In the genomic region with DNA sequence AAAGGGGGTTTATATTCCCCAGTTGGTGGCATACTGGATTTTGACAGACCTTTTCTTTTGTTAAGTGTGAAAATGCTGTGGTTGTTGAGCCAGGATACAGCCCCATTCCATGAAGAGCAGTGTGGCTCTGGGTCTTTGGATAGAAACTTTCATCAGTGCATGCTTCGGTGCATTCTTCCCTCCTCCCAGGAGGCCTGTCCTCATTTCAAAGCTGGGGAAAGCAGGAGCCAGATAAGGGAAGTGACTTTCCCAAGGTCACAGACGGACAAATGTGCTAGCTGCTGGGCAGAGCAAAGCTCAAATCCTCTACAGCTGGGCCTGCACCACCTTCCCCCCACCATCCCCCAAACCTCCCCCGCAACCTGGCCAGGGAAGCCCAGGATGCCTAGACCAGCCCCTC, we compare ENCODE assay signal across 15 cellular contexts.
A peak's percentile ranks its signal among the peaks of the same experiment; 100 is the strongest.
DNase-seq lines count a peak whose midpoint lies in the region; ATAC-seq, FAIRE-seq and TF ChIP-seq lines count a peak whose summit lies in the region.
"Had no signal": no experiment of that assay in that cellular context is flagged by ENCODE, and none has a peak within 500 bp of the region (broad histone marks: within the 10 kb centered on the region; RNA-seq: fewer than 3 reads in every experiment).

No MANE protein-coding gene starts in this region.

- intact Hi-C loops in Right ventricle myocardium superior (cut with DNase I), result no loop called here
- intact Hi-C loops in left cardiac atrium (cut with DNase I), result no loop called here
- intact Hi-C loops in left ventricle myocardium superior (cut with micrococcal nuclease), result no loop called here
- intact Hi-C loops in pancreas (cut with DNase I), result no loop called here

- H2AFZ ChIP-seq in GM23338 (no peak overlapping the region), neural cell (ENCODE audit: low read depth, low read length) (no peak overlapping the region)

- H3K9me3 Mint-ChIP-seq in GM23338, result no peaks in the 10 kb centered on the region

- H3K36me3 Mint-ChIP-seq in GM23338 (ENCODE audit: low read depth), result no peaks in the 10 kb centered on the region
- H3K36me3 Mint-ChIP-seq: CD4-positive, CD25-positive, alpha-beta regulatory T cell had no signal

- no peak overlapping the region for H3K27ac Mint-ChIP-seq in GM23338
- H3K27ac Mint-ChIP-seq: CD4-positive, CD25-positive, alpha-beta regulatory T cell had no signal

- H3K9me2 ChIP-seq in GM23338 (ENCODE audit: insufficient read depth) (peaks cover 16% of the 10 kb centered on the region), neural cell (ENCODE audit: insufficient read depth, low read length) (no peaks in the 10 kb centered on the region)

- peaks cover 28% of the 10 kb centered on the region for H3K4me1 Mint-ChIP-seq in GM23338
- H3K4me1 Mint-ChIP-seq: CD4-positive, CD25-positive, alpha-beta regulatory T cell had no signal

- no peaks in the 10 kb centered on the region; the same call in 1 of the 2 replicates for H3F3A ChIP-seq in GM23338 (replicated peaks; ENCODE audit: low read depth)
- peaks cover 3% of the 10 kb centered on the region for H3F3A ChIP-seq in neural cell (ENCODE audit: insufficient read depth, low read length, poor library complexity, severe bottlenecking)

- TF ChIP-seq EP300 in neural cell (conservative IDR thresholded peaks at IDR 0.05; ENCODE audit: poor library complexity, severe bottlenecking), result no peak

- no peak for TF ChIP-seq RAD21 in neural cell (conservative IDR thresholded peaks at IDR 0.05)

- H3K4me2 ChIP-seq in GM23338 (no peak overlapping the region), neural cell (ENCODE audit: low read length) (no peak overlapping the region)

- no peaks in the 10 kb centered on the region for H3K36me3 ChIP-seq in GM23338 (ENCODE audit: insufficient read depth)
- no peaks in the 10 kb centered on the region for H3K36me3 ChIP-seq in neural cell (ENCODE audit: insufficient read depth, low read length)
- no peaks in the 10 kb centered on the region for H3K36me3 ChIP-seq in pancreas
- H3K36me3 ChIP-seq: BLaER1 treated with 17β-estradiol and CSF1 and Interleukin-3, amounts not matched to agents 10 nM and 100 nM; HAP-1 had no signal

- no peak for FAIRE-seq in pancreas (lab: Jason Lieb, UNC)
- FAIRE-seq: H1 had no signal

- H3K4me3 Mint-ChIP-seq in GM23338, result no peak overlapping the region
- H3K4me3 Mint-ChIP-seq: CD4-positive, CD25-positive, alpha-beta regulatory T cell had no signal

- peaks cover 25% of the 10 kb centered on the region for H3K4me1 ChIP-seq in GM23338 (ENCODE audit: insufficient read depth)
- H3K4me1 ChIP-seq in pancreas, result no peaks in the 10 kb centered on the region
- H3K4me1 ChIP-seq: HAP-1 had no signal

- peak overlapping the region; percentile 38 for H3K9ac ChIP-seq in neural cell (ENCODE audit: low read length)

- peaks cover 6% of the 10 kb centered on the region for H3K27me3 Mint-ChIP-seq in GM23338 (ENCODE audit: insufficient read depth, low read depth, poor library complexity)

- ATAC-seq in Right ventricle myocardium superior (ENCODE audit: poor library complexity) (peak; percentile 65), left cardiac atrium (no peak), GM23338 (peak; percentile 50), left ventricle myocardium superior (peak; percentile 65), pancreas (no peak)

- H3K27me3 ChIP-seq in GM23338 (ENCODE audit: insufficient read depth), result no peaks in the 10 kb centered on the region
- H3K27me3 ChIP-seq in neural cell (ENCODE audit: insufficient read depth, low read depth, low read length), result no peaks in the 10 kb centered on the region
- peaks cover 0 to 9% (median 0%) of the 10 kb centered on the region in 4 donors for H3K27me3 ChIP-seq in pancreas
- H3K27me3 ChIP-seq: BLaER1 treated with 17β-estradiol and CSF1 and Interleukin-3, amounts not matched to agents 10 nM and 100 nM had no signal

- no peaks in the 10 kb centered on the region for H3K79me2 ChIP-seq in GM23338 (replicated peaks; ENCODE audit: insufficient read depth)
- H3K79me2 ChIP-seq in neural cell (replicated peaks; ENCODE audit: insufficient read depth, low read length), result no peaks in the 10 kb centered on the region

- H3K27ac ChIP-seq in GM23338 (ENCODE audit: low read depth), result no peak overlapping the region
- H3K27ac ChIP-seq in neural cell (ENCODE audit: low read length), result peak overlapping the region; percentile 73
- H3K27ac ChIP-seq in pancreas, result no peak overlapping the region

- no peak overlapping the region for H3K4me3 ChIP-seq in GM23338
- H3K4me3 ChIP-seq in neural cell (ENCODE audit: low read length), result peak overlapping the region; percentile 52
- H3K4me3 ChIP-seq in pancreas, result no peak overlapping the region
- H3K4me3 ChIP-seq: BLaER1 treated with 17β-estradiol and CSF1 and Interleukin-3, amounts not matched to agents 10 nM and 100 nM; HAP-1 had no signal

- WGBS in pancreas, 2 donors, result 36 to 37% methylated on average over 3 of the region's 3 CpGs

- DNase-seq in Right ventricle myocardium superior (no peak), left cardiac atrium (no peak), GM23338 (ENCODE audit: low spot score) (no peak), left ventricle myocardium superior (no peak), pancreas (no peak), UCSD-AML1 (lab: John Stamatoyannopoulos, UW; ENCODE audit: unreplicated experiment) (no peak)
- no peak for DNase-seq in NK-92 treated with Interleukin-12 subunit alpha and Interleukin-12 subunit beta, amount 100 ng/mL, for 24 hours (lab: John Stamatoyannopoulos, UW)
- DNase-seq: ACHN; CD4-positive, CD25-positive, alpha-beta regulatory T cell; DMS53; GF-D8 had no signal

- TF ChIP-seq CTCF in GM23338 (conservative IDR thresholded peaks at IDR 0.05; ENCODE audit: low read depth in 2 of 2) (no peak), neural cell (IDR thresholded peaks at IDR 0.05; ENCODE audit: poor library complexity, severe bottlenecking) (no peak), pancreas (IDR thresholded peaks at IDR 0.05) (no peak)

- H4K20me1 ChIP-seq in GM23338 (replicated peaks; ENCODE audit: insufficient read depth) (no peaks in the 10 kb centered on the region), neural cell (ENCODE audit: insufficient read depth) (no peaks in the 10 kb centered on the region)
- H4K20me1 ChIP-seq: BLaER1 treated with 17β-estradiol and CSF1 and Interleukin-3, amounts not matched to agents 10 nM and 100 nM had no signal

- no peaks in the 10 kb centered on the region for H3K9me3 ChIP-seq in neural cell (ENCODE audit: low read length)
- no peaks in the 10 kb centered on the region for H3K9me3 ChIP-seq in pancreas
- H3K9me3 ChIP-seq: BLaER1 treated with 17β-estradiol and CSF1 and Interleukin-3, amounts not matched to agents 10 nM and 100 nM; HAP-1 had no signal

TF ChIP-seq in GM23338, 12 proteins besides CTCF, POLR2A, EP300 and RAD21 (continues in another document):
- TF ChIP-seq STAT1 (IDR thresholded peaks at IDR 0.05; ENCODE audit: unreplicated experiment) (no peak), NANOG (IDR thresholded peaks at IDR 0.05; ENCODE audit: borderline replicate concordance) (no peak)
- TF ChIP-seq, protein P1, sequence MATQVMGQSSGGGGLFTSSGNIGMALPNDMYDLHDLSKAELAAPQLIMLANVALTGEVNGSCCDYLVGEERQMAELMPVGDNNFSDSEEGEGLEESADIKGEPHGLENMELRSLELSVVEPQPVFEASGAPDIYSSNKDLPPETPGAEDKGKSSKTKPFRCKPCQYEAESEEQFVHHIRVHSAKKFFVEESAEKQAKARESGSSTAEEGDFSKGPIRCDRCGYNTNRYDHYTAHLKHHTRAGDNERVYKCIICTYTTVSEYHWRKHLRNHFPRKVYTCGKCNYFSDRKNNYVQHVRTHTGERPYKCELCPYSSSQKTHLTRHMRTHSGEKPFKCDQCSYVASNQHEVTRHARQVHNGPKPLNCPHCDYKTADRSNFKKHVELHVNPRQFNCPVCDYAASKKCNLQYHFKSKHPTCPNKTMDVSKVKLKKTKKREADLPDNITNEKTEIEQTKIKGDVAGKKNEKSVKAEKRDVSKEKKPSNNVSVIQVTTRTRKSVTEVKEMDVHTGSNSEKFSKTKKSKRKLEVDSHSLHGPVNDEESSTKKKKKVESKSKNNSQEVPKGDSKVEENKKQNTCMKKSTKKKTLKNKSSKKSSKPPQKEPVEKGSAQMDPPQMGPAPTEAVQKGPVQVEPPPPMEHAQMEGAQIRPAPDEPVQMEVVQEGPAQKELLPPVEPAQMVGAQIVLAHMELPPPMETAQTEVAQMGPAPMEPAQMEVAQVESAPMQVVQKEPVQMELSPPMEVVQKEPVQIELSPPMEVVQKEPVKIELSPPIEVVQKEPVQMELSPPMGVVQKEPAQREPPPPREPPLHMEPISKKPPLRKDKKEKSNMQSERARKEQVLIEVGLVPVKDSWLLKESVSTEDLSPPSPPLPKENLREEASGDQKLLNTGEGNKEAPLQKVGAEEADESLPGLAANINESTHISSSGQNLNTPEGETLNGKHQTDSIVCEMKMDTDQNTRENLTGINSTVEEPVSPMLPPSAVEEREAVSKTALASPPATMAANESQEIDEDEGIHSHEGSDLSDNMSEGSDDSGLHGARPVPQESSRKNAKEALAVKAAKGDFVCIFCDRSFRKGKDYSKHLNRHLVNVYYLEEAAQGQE (IDR thresholded peaks at IDR 0.05; ENCODE audit: unreplicated experiment), result no peak

TF ChIP-seq in neural cell, 6 proteins besides CTCF, POLR2A, EP300 and RAD21 (continues in another document):
- TF ChIP-seq EZH2 (IDR thresholded peaks at IDR 0.05; ENCODE audit: borderline replicate concordance, insufficient read depth, low read length, poor library complexity, severe bottlenecking) (no peak), SMC3 (conservative IDR thresholded peaks at IDR 0.05; ENCODE audit: poor library complexity) (no peak), MXI1 (conservative IDR thresholded peaks at IDR 0.05; ENCODE audit: poor library complexity, severe bottlenecking) (no peak), POLR2AphosphoS5 (IDR thresholded peaks at IDR 0.05) (no peak), TAF1 (IDR thresholded peaks at IDR 0.05; ENCODE audit: low read depth) (no peak)

Comparison
In these comparisons a context has a peak if more than half of its experiments do, and no peak if none do; other contexts are left out.
1. ATAC-seq: peak in Right ventricle myocardium superior (single experiment), GM23338 (single experiment) and left ventricle myocardium superior (single experiment); none in left cardiac atrium (0 of 2) and pancreas (0 of 4).